ENCODE assay signal across 8 cellular contexts in the genomic region with DNA sequence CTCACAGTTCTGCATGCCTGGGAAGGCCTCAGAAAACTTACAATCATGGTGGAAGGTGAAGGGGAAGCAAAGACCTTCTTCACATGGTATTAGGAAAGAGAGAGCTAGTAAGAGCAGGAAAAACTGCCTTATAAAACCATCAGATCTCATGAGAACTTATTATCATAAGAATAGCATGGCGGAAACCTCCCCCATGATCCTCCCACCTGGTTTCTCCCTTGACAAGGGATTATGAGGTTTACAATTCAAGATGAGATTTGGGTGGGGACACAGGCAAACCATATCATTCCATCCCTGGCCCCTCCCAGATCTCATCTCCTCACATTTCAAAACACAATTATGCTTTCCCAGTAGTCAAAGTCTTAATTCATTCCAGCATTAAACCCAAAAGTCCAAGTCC.
"Had no signal": no experiment of that assay in that cellular context is flagged by ENCODE, and none has a peak within 500 bp of the region (broad histone marks: within the 10 kb centered on the region; RNA-seq: fewer than 3 reads in every experiment).

No MANE protein-coding gene starts in this region.

- H3K4me3 Mint-ChIP-seq: GM23338, H9, HFFc6 had no signal

- H3K9me3 Mint-ChIP-seq: HFFc6 had no signal

- DNase-seq: GM23248, GOT3, H7, H9, HCEC 1CT, HFFc6 had no signal

- H3K27ac Mint-ChIP-seq: GM23338, H9, HFFc6 had no signal

- ATAC-seq: GM23338, HCT116 had no signal
